Comparison of ENCODE assay signal across 18 cellular contexts in genomic region chr13:55266644-55267043, GRCh38.
A peak's percentile ranks its signal among the peaks of the same experiment; 100 is the strongest.
DNase-seq lines count a peak whose midpoint lies in the region; ATAC-seq and TF ChIP-seq lines count a peak whose summit lies in the region.
"Had no signal": no experiment of that assay in that cellular context is flagged by ENCODE, and none has a peak within 500 bp of the region (broad histone marks: within the 10 kb centered on the region; RNA-seq: fewer than 3 reads in every experiment).

No MANE protein-coding gene starts in this region.

- H3K27ac ChIP-seq in GM23338 (ENCODE audit: low read depth) = no peak overlapping the region
- H3K27ac ChIP-seq: 22Rv1; A549; BLaER1 treated with 17β-estradiol and CSF1 and Interleukin-3, amounts not matched to agents 10 nM and 100 nM; C4-2B had no signal

- no peaks in the 10 kb centered on the region for H3K79me2 ChIP-seq in GM23338 (replicated peaks; ENCODE audit: insufficient read depth)

- H3K9me3 Mint-ChIP-seq in GM23338 (no peaks in the 10 kb centered on the region), WTC11 (no peaks in the 10 kb centered on the region)

- TF ChIP-seq CTCF in GM23338 (conservative IDR thresholded peaks at IDR 0.05; ENCODE audit: low read depth in 2 of 2) = no peak
- no peak for TF ChIP-seq CTCF in WTC11 (IDR thresholded peaks at IDR 0.05)

- CTCF ChIA-PET in WTC11 (lab: Charles Lee) = no interaction called here

- H3K27ac Mint-ChIP-seq in GM23338 (no peak overlapping the region), WTC11 (no peak overlapping the region)
- H3K27ac Mint-ChIP-seq: B cell; CD4-positive, alpha-beta T cell; CD8-positive, alpha-beta T cell had no signal

- H3K27me3 Mint-ChIP-seq in GM23338 (ENCODE audit: insufficient read depth, low read depth, poor library complexity) (no peaks in the 10 kb centered on the region), WTC11 (ENCODE audit: low read depth) (no peaks in the 10 kb centered on the region)
- H3K27me3 Mint-ChIP-seq: B cell; CD4-positive, alpha-beta T cell had no signal

- H3K4me2 ChIP-seq in GM23338 = 0 out of 2 replicates have a peak overlapping the region, but pooled peaks have one; percentile 20
- H3K4me2 ChIP-seq: A549; BLaER1 treated with 17β-estradiol and CSF1 and Interleukin-3, amounts not matched to agents 10 nM and 100 nM had no signal

- H3K9me2 ChIP-seq in GM23338 (ENCODE audit: insufficient read depth) = no peaks in the 10 kb centered on the region

- H3K36me3 ChIP-seq in GM23338 (ENCODE audit: insufficient read depth) (no peaks in the 10 kb centered on the region), neuron (ENCODE audit: insufficient read depth, low read length) (no peaks in the 10 kb centered on the region)
- H3K36me3 ChIP-seq: BLaER1 treated with 17β-estradiol and CSF1 and Interleukin-3, amounts not matched to agents 10 nM and 100 nM had no signal

- no peaks in the 10 kb centered on the region for H3K9me3 ChIP-seq in neuron (ENCODE audit: low read length)
- H3K9me3 ChIP-seq: A549; BLaER1 treated with 17β-estradiol and CSF1 and Interleukin-3, amounts not matched to agents 10 nM and 100 nM; Caco-2 had no signal

- H3K4me1 Mint-ChIP-seq in GM23338 (peaks cover 29% of the 10 kb centered on the region), WTC11 (peaks cover 36% of the 10 kb centered on the region)
- H3K4me1 Mint-ChIP-seq: B cell had no signal

- H3K4me3 ChIP-seq in GM23338 (no peak overlapping the region), neuron (ENCODE audit: low read length) (no peak overlapping the region)
- H3K4me3 ChIP-seq: A549; BLaER1 treated with 17β-estradiol and CSF1 and Interleukin-3, amounts not matched to agents 10 nM and 100 nM; GM12878 had no signal

- POLR2A ChIA-PET in WTC11 (lab: Charles Lee) = no interaction called here

- H3K36me3 Mint-ChIP-seq in GM23338 (ENCODE audit: low read depth) (no peaks in the 10 kb centered on the region), WTC11 (no peaks in the 10 kb centered on the region)
- H3K36me3 Mint-ChIP-seq: CD8-positive, alpha-beta T cell had no signal

- H2AFZ ChIP-seq in GM23338 (no peak overlapping the region), neuron (ENCODE audit: low read depth, low read length) (peak overlapping the region; percentile 61)

- H3K4me3 Mint-ChIP-seq in GM23338 = no peak overlapping the region
- no peak overlapping the region for H3K4me3 Mint-ChIP-seq in WTC11
- H3K4me3 Mint-ChIP-seq: B cell; CD4-positive, alpha-beta T cell; CD8-positive, alpha-beta T cell had no signal

- H3K4me1 ChIP-seq in GM23338 (ENCODE audit: insufficient read depth) = peaks cover 27% of the 10 kb centered on the region; the same call in 1 of the 2 replicates
- no peaks in the 10 kb centered on the region for H3K4me1 ChIP-seq in neuron (ENCODE audit: insufficient read depth, low read length)
- H3K4me1 ChIP-seq: A549; BLaER1 treated with 17β-estradiol and CSF1 and Interleukin-3, amounts not matched to agents 10 nM and 100 nM; Caco-2 had no signal

- no peaks in the 10 kb centered on the region for H3K27me3 ChIP-seq in GM23338 (ENCODE audit: insufficient read depth)
- H3K27me3 ChIP-seq in neuron (ENCODE audit: insufficient read depth, low read length) = no peaks in the 10 kb centered on the region
- H3K27me3 ChIP-seq: BLaER1 treated with 17β-estradiol and CSF1 and Interleukin-3, amounts not matched to agents 10 nM and 100 nM had no signal

- no peaks in the 10 kb centered on the region for H4K20me1 ChIP-seq in GM23338 (replicated peaks; ENCODE audit: insufficient read depth)
- H4K20me1 ChIP-seq: BLaER1 treated with 17β-estradiol and CSF1 and Interleukin-3, amounts not matched to agents 10 nM and 100 nM had no signal

- peak; percentile 41 for DNase-seq in GM23338 (ENCODE audit: low spot score)
- no peak for DNase-seq in WTC11 (ENCODE audit: low spot score)
- DNase-seq in EL = no peak
- DNase-seq: AML-193; Caco-2; Calu3; CD4-positive, alpha-beta T cell; CD8-positive, alpha-beta T cell; DMS79 treated with DMSO at 0.1 percent for 48 hours; GDM1 had no signal

- no peaks in the 10 kb centered on the region for H3F3A ChIP-seq in GM23338 (replicated peaks; ENCODE audit: low read depth)

- ATAC-seq in GM23338 (peak; percentile 70), WTC11 (peak; percentile 62; the same call in 1 of the 2 replicates), GM21367 (IDR thresholded peaks at IDR 0.05; ENCODE audit: unreplicated experiment) (no peak)
- ATAC-seq: A549; CD8-positive, alpha-beta T cell; GM12878 had no signal

TF ChIP-seq in GM23338, 12 proteins besides CTCF, POLR2A, EP300 and RAD21 (continues in another document):
- TF ChIP-seq ZNF114 (CRISPR knock-in tag; IDR thresholded peaks at IDR 0.05) = no peak
- no peak for TF ChIP-seq EZH2 (IDR thresholded peaks at IDR 0.05; ENCODE audit: low read depth, unreplicated experiment)
- no peak for TF ChIP-seq POLR2AphosphoS5 (IDR thresholded peaks at IDR 0.05; ENCODE audit: low read depth)
- no peak for TF ChIP-seq NANOG (IDR thresholded peaks at IDR 0.05; ENCODE audit: borderline replicate concordance)
- no peak for TF ChIP-seq ETS1 (IDR thresholded peaks at IDR 0.05)

TF ChIP-seq in WTC11, 78 proteins besides CTCF, POLR2A, EP300 and RAD21:
- TF ChIP-seq ZNF396 (CRISPR knock-in tag; IDR thresholded peaks at IDR 0.05; ENCODE audit: borderline replicate concordance) (no peak), NFE2L1 (CRISPR knock-in tag; IDR thresholded peaks at IDR 0.05) (no peak), ARID4B (CRISPR knock-in tag; IDR thresholded peaks at IDR 0.05; ENCODE audit: borderline replicate concordance) (no peak), IRF2 (CRISPR knock-in tag; IDR thresholded peaks at IDR 0.05; ENCODE audit: borderline replicate concordance, low read depth) (no peak), ATF3 (CRISPR knock-in tag; conservative IDR thresholded peaks at IDR 0.05) (no peak), CREB1 (CRISPR knock-in tag; IDR thresholded peaks at IDR 0.05) (no peak), FOXJ3 (CRISPR knock-in tag; IDR thresholded peaks at IDR 0.05; ENCODE audit: borderline replicate concordance) (no peak), MAX (CRISPR knock-in tag; IDR thresholded peaks at IDR 0.05) (no peak), USF1 (CRISPR knock-in tag; IDR thresholded peaks at IDR 0.05) (no peak)
TF ChIP-seq in WTC11: peak in this region for 0.
